ENCODE assay signal across 9 cellular contexts in genomic region chr6:128491041-128491642, GRCh38. TPM values are rescaled to one million over a fixed set of nuclear protein-coding genes. Genes with fewer than 3 reads are reported as not detected.
DNase-seq lines count a peak whose midpoint lies in the region; ATAC-seq and TF ChIP-seq lines count a peak whose summit lies in the region.
"Had no signal": no experiment of that assay in that cellular context is flagged by ENCODE, and none has a peak within 500 bp of the region (broad histone marks: within the 10 kb centered on the region; RNA-seq: fewer than 3 reads in every experiment).

No MANE protein-coding gene starts in this region.

- POLR2A ChIA-PET in Caco-2 (lab: Charles Lee) = no interaction called here

- H3K79me1 ChIP-seq in trophoblast cell (ENCODE audit: low read length) = peaks cover 3% of the 10 kb centered on the region

- H2AFZ ChIP-seq in trophoblast cell (ENCODE audit: insufficient read depth, low read length, poor library complexity) (no peak overlapping the region), Karpas-422 (ENCODE audit: low read length) (no peak overlapping the region)

- no peak overlapping the region for H2BK120ac ChIP-seq in trophoblast cell (ENCODE audit: insufficient read depth, low read length, poor library complexity)

- H3K4me3 Mint-ChIP-seq in Caco-2 (ENCODE audit: unreplicated experiment) = no peak overlapping the region
- no peak overlapping the region for H3K4me3 Mint-ChIP-seq in effector memory CD8-positive, alpha-beta T cell

- no peaks in the 10 kb centered on the region for H3K9me3 Mint-ChIP-seq in Caco-2 (ENCODE audit: unreplicated experiment)
- no peaks in the 10 kb centered on the region for H3K9me3 Mint-ChIP-seq in effector memory CD8-positive, alpha-beta T cell

- H3K4me1 ChIP-seq in Caco-2 = peaks cover 21% of the 10 kb centered on the region
- H3K4me1 ChIP-seq in foreskin keratinocyte = peaks cover 38% of the 10 kb centered on the region
- peaks cover 2 to 3% of the 10 kb centered on the region in 2 experiments for H3K4me1 ChIP-seq in trophoblast cell (ENCODE audit: control insufficient read depth in 1 of 2, insufficient read depth in 2 of 2, low read length in 2 of 2)
- H3K4me1 ChIP-seq in Karpas-422 (ENCODE audit: low read length) = no peaks in the 10 kb centered on the region

- no peak overlapping the region for H2AK5ac ChIP-seq in trophoblast cell (ENCODE audit: low read length)

- H3K4me2 ChIP-seq in trophoblast cell (ENCODE audit: low read length) (peak overlapping the region; percentile 10), Karpas-422 (ENCODE audit: low read depth, low read length, poor library complexity, severe bottlenecking) (no peak overlapping the region)

- H4K20me1 ChIP-seq in Karpas-422 (ENCODE audit: insufficient read depth, low read depth, low read length) = no peaks in the 10 kb centered on the region

- CTCF ChIA-PET in Caco-2 (lab: Charles Lee) = no interaction called here

- no peaks in the 10 kb centered on the region for H3K79me2 ChIP-seq in trophoblast cell (ENCODE audit: control insufficient read depth, insufficient read depth, low read length, poor library complexity)
- no peaks in the 10 kb centered on the region for H3K79me2 ChIP-seq in Karpas-422 (ENCODE audit: low read length)

- intact Hi-C loops in Caco-2 (cut with micrococcal nuclease; ENCODE audit: unreplicated experiment) = no loop called here

- H3K4me3 ChIP-seq in Caco-2 (ENCODE audit: low read depth, low read length) (no peak overlapping the region), trophoblast cell (ENCODE audit: low read depth, low read length) (no peak overlapping the region), Karpas-422 (ENCODE audit: low read length) (no peak overlapping the region)

- no peak overlapping the region for H2BK12ac ChIP-seq in trophoblast cell (ENCODE audit: low read length)

- H3K27me3 Mint-ChIP-seq in Caco-2 (ENCODE audit: insufficient read depth, unreplicated experiment) = no peaks in the 10 kb centered on the region
- H3K27me3 Mint-ChIP-seq in effector memory CD8-positive, alpha-beta T cell = peaks cover 35 to 39% of the 10 kb centered on the region in 2 donors

- H4K12ac ChIP-seq in trophoblast cell (ENCODE audit: low read depth, low read length) = no peak overlapping the region

- H3K4ac ChIP-seq in trophoblast cell (ENCODE audit: low read depth, low read length) = no peak overlapping the region

- H3K9ac ChIP-seq in trophoblast cell (ENCODE audit: low read length) = no peak overlapping the region
- H3K9ac ChIP-seq in Karpas-422 (ENCODE audit: low read length) = no peak overlapping the region

- ATAC-seq in SK-N-SH treated with all-trans-retinoic acid at 6 μM for 48 hours = peak; percentile 41
- ATAC-seq in foreskin keratinocyte = peak; percentile 57
- ATAC-seq in effector memory CD8-positive, alpha-beta T cell (replicated peaks) = no peak
- ATAC-seq in HG03571 (IDR thresholded peaks at IDR 0.05; ENCODE audit: unreplicated experiment) = no peak

- H3K23ac ChIP-seq in trophoblast cell (ENCODE audit: low read length) = no peak overlapping the region

- no CpG with 5 or more reads among the region's 3 CpGs for WGBS in trophoblast cell (ENCODE audit: extremely low coverage, insufficient coverage, insufficient read length)

- no TSS peak for BruUV-seq in Caco-2 (replicated peaks; lab: Mats Ljungman, UMichigan)

- no peak overlapping the region for H2BK5ac ChIP-seq in trophoblast cell (ENCODE audit: low read depth, low read length, poor library complexity)

- H3K9me2 ChIP-seq in Karpas-422 (replicated peaks; ENCODE audit: insufficient read depth, low read length) = no peaks in the 10 kb centered on the region

- H4K8ac ChIP-seq in trophoblast cell (ENCODE audit: low read depth, low read length) = no peak overlapping the region

- no peaks in the 10 kb centered on the region for H3K36me3 ChIP-seq in Caco-2 (ENCODE audit: control insufficient read depth, insufficient read depth, low read length)
- no peaks in the 10 kb centered on the region for H3K36me3 ChIP-seq in trophoblast cell (ENCODE audit: control insufficient read depth in 1 of 2, insufficient read depth in 2 of 2, low read length in 2 of 2)
- no peaks in the 10 kb centered on the region for H3K36me3 ChIP-seq in Karpas-422 (ENCODE audit: insufficient read depth, low read length)

- H3K27ac ChIP-seq in foreskin keratinocyte (peak overlapping the region; percentile 71), trophoblast cell (ENCODE audit: low read depth, low read length) (peak overlapping the region; percentile 45), Karpas-422 (ENCODE audit: low read length) (no peak overlapping the region)

- peak in 1 of 2 experiments; percentile 22 for DNase-seq in Caco-2
- peak; percentile 50 to 80 for DNase-seq in foreskin keratinocyte
- no peak for DNase-seq in trophoblast cell
- DNase-seq in HuH-7 (ENCODE audit: low spot score) = no peak
- no peak for DNase-seq in effector memory CD8-positive, alpha-beta T cell
- no peak for DNase-seq in Karpas-422
- DNase-seq: stimulated activated CD4-positive, alpha-beta T cell treated with anti-CD3 and anti-CD28 coated beads, Interleukin-12 subunit alpha, Interleukin-12 subunit beta, amount 100 ng/mL, for 4 hours had no signal

- H3K14ac ChIP-seq in trophoblast cell (ENCODE audit: low read length) = no peak overlapping the region

- H3K18ac ChIP-seq in trophoblast cell (ENCODE audit: low read length) = no peak overlapping the region

- H3K27ac Mint-ChIP-seq in Caco-2 (ENCODE audit: unreplicated experiment) = peak overlapping the region; percentile 65
- no peak overlapping the region for H3K27ac Mint-ChIP-seq in effector memory CD8-positive, alpha-beta T cell

- H4K91ac ChIP-seq in trophoblast cell (ENCODE audit: low read depth, low read length) = no peak overlapping the region

- peaks cover 45% of the 10 kb centered on the region for H3K4me1 Mint-ChIP-seq in Caco-2 (ENCODE audit: low read depth, unreplicated experiment)
- H3K4me1 Mint-ChIP-seq in effector memory CD8-positive, alpha-beta T cell (ENCODE audit: low read depth in 2 of 2) = no peaks in the 10 kb centered on the region

- TF ChIP-seq CTCF in Caco-2 (IDR thresholded peaks at IDR 0.05; ENCODE audit: insufficient read depth in 1 of 2, low read depth in 1 of 2, low read length in 1 of 2, severe bottlenecking in 1 of 2, unreplicated experiment in 1 of 2) (no peak), foreskin keratinocyte (conservative IDR thresholded peaks at IDR 0.05) (no peak)

- no peaks in the 10 kb centered on the region for H3K27me3 ChIP-seq in Caco-2 (replicated peaks; ENCODE audit: control insufficient read depth, insufficient read depth, low read length)
- H3K27me3 ChIP-seq in foreskin keratinocyte = no peaks in the 10 kb centered on the region
- H3K27me3 ChIP-seq in trophoblast cell (ENCODE audit: insufficient read depth, low read length) = no peaks in the 10 kb centered on the region
- H3K27me3 ChIP-seq in Karpas-422 (ENCODE audit: low read length) = no peaks in the 10 kb centered on the region

- H3K9me3 ChIP-seq in Caco-2 (no peaks in the 10 kb centered on the region), trophoblast cell (ENCODE audit: insufficient read depth, low read depth, low read length) (no peaks in the 10 kb centered on the region), Karpas-422 (ENCODE audit: low read length) (peaks cover 3% of the 10 kb centered on the region; the same call in 1 of the 2 replicates)

- peaks cover 18% of the 10 kb centered on the region for H3K36me3 Mint-ChIP-seq in Caco-2 (ENCODE audit: insufficient read depth, unreplicated experiment)
- no peaks in the 10 kb centered on the region for H3K36me3 Mint-ChIP-seq in effector memory CD8-positive, alpha-beta T cell (ENCODE audit: insufficient read depth)

TF ChIP-seq in SK-N-SH treated with all-trans-retinoic acid at 6 μM for 48 hours, 23 proteins besides CTCF, POLR2A, EP300 and RAD21 (continues in another document):
- TF ChIP-seq TOX (CRISPR knock-in tag; IDR thresholded peaks at IDR 0.05; ENCODE audit: borderline replicate concordance) (no peak), ZNF70 (CRISPR knock-in tag; IDR thresholded peaks at IDR 0.05) (no peak), CSRNP3 (CRISPR knock-in tag; IDR thresholded peaks at IDR 0.05) (no peak), ZNF565 (CRISPR knock-in tag; conservative IDR thresholded peaks at IDR 0.05; ENCODE audit: low read depth) (no peak), RARB (CRISPR knock-in tag; IDR thresholded peaks at IDR 0.05) (no peak)

RNA-seq across cellular contexts. Expression of gene PTPRK, which starts 29.3 kb away (rescaled TPM):
- total RNA-seq in Caco-2 (2022) = 94.4 and 97.3 TPM in 2 replicates
- 89.8 and 177 TPM in 2 replicates for total RNA-seq in foreskin keratinocyte
- 19.4 and 31.1 TPM in 2 replicates for polyA plus RNA-seq in foreskin keratinocyte
- 15.0 and 15.3 TPM in 2 replicates for polyA plus RNA-seq in trophoblast cell (2013)
- 0.04 and 0.11 TPM in 2 replicates for total RNA-seq in Karpas-422 (2014; rRNA removed; shearing (Covaris generic); ENCODE audit: low replicate concordance)

Comparison
In these comparisons a context has a peak if more than half of its experiments do, and no peak if none do; other contexts are left out.
1. DNase-seq: peak in foreskin keratinocyte (2 of 2); none in trophoblast cell (0 of 2), HuH-7 (single experiment), effector memory CD8-positive, alpha-beta T cell (0 of 3) and Karpas-422 (single experiment).
2. ATAC-seq: peak in SK-N-SH treated with all-trans-retinoic acid at 6 μM for 48 hours (single experiment) and foreskin keratinocyte (single experiment); none in effector memory CD8-positive, alpha-beta T cell (single experiment) and HG03571 (single experiment).
3. RNA of gene PTPRK, which starts 29.3 kb away (total RNA-seq): 94.4 to 97.3 TPM in Caco-2 and 89.8 to 177 TPM in foreskin keratinocyte; 0.04 to 0.11 TPM in Karpas-422; every median in the first group is over 10 times any median in the second.